ENCODE assay signal across 1 cellular context in the genomic region with DNA sequence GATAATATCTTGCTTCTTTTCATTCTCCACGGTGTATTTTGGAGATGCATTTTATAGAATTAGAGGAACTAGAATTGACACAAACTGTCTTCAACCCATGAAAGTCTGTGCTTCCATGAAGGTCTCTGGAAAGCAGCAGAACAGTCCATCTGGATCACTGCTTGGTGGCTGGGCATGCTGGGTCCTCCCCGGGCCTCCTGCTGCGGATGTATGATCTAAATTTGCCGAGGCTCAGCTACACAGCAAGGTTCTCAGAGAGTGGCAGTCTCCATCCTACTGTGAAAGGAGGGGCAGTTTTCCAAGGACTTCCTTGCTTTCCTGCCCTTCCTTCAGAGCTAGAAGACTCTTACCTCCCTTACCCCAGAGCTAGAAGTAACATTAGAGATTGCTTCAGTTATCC.
TF ChIP-seq lines count a peak whose summit lies in the region.

No MANE protein-coding gene starts in this region.

TF ChIP-seq in H1, 55 proteins besides CTCF, POLR2A, EP300 and RAD21:
- TF ChIP-seq EGR1 (IDR thresholded peaks at IDR 0.05; ENCODE audit: borderline replicate concordance, low read depth, low read length) (no peak), HDAC2 (IDR thresholded peaks at IDR 0.05; ENCODE audit: borderline replicate concordance in 1 of 2, low read depth in 2 of 2, low read length in 2 of 2) (no peak), SP2 (IDR thresholded peaks at IDR 0.05; ENCODE audit: low read length) (no peak)
